9 cellular contexts compared by ENCODE assay signal in genomic region chr1:67019600-67020136, GRCh38. TPM values are rescaled to one million over a fixed set of nuclear protein-coding genes. Genes with fewer than 3 reads are reported as not detected.
A peak's percentile ranks its signal among the peaks of the same experiment; 100 is the strongest.
DNase-seq lines count a peak whose midpoint lies in the region; ATAC-seq and TF ChIP-seq lines count a peak whose summit lies in the region.
"Had no signal": no experiment of that assay in that cellular context is flagged by ENCODE, and none has a peak within 500 bp of the region (broad histone marks: within the 10 kb centered on the region; RNA-seq: fewer than 3 reads in every experiment).

No MANE protein-coding gene starts in this region.

- no peak overlapping the region for H3K4me3 Mint-ChIP-seq in WTC11

- H3K36me3 Mint-ChIP-seq in WTC11, result no peaks in the 10 kb centered on the region

- no peaks in the 10 kb centered on the region for H3K9me3 Mint-ChIP-seq in WTC11

- H3K4me3 ChIP-seq in cardiac muscle cell, result no peak overlapping the region

- POLR2A ChIA-PET in WTC11 (lab: Charles Lee), result interaction anchor here (0.9 to 1.1 kb wide), 2 partner anchors 34 to 130 kb away, joined by 3 read pairs; partner anchors contain the start of gene SLC35D1

- TF ChIP-seq CTCF in WTC11 (IDR thresholded peaks at IDR 0.05), result no peak
- TF ChIP-seq CTCF in cardiac muscle cell (IDR thresholded peaks at IDR 0.05; ENCODE audit: low read depth, low read length), result no peak

- H3K36me3 ChIP-seq in cardiac muscle cell, result peaks cover 33% of the 10 kb centered on the region

- ATAC-seq in WTC11, result peak; percentile 85
- ATAC-seq in HG03432 (IDR thresholded peaks at IDR 0.05; ENCODE audit: unreplicated experiment), result no peak
- no peak for ATAC-seq in HG03280 (IDR thresholded peaks at IDR 0.05; ENCODE audit: unreplicated experiment)

- peaks cover 29% of the 10 kb centered on the region for H3K4me1 Mint-ChIP-seq in WTC11

- DNase-seq in ELR (ENCODE audit: low read depth) (peak; percentile 61), WTC11 (ENCODE audit: low spot score) (no peak), cardiac muscle cell (ENCODE audit: low read depth in 1 of 2, low spot score in 1 of 2) (peak; percentile 37 to 68), pons (ENCODE audit: low spot score) (peak; percentile 67), DMS53 (lab: John Stamatoyannopoulos, UW) (no peak), NOMO-1 treated with dmso at 0.1 percent for 144 hours (lab: John Stamatoyannopoulos, UW; ENCODE audit: unreplicated experiment) (no peak)
- DNase-seq: DND-41 had no signal

- H3K9me3 ChIP-seq in cardiac muscle cell (ENCODE audit: low read depth), result no peaks in the 10 kb centered on the region

- CTCF ChIA-PET in WTC11 (lab: Charles Lee), result interaction anchor here (1.5 to 2.4 kb wide), 4 partner anchors 24 to 192 kb away, joined by 4 to 13 read pairs (median 10); no protein-coding TSS in a partner anchor

- peak overlapping the region; percentile 87 for H3K27ac ChIP-seq in cardiac muscle cell

- peak overlapping the region; percentile 30; the same call in 1 of the 2 replicates for H3K27ac Mint-ChIP-seq in WTC11

- no peaks in the 10 kb centered on the region for H3K27me3 ChIP-seq in cardiac muscle cell

- H3K4me1 ChIP-seq in cardiac muscle cell (ENCODE audit: low read depth), result peaks cover 37% of the 10 kb centered on the region

- H3K27me3 Mint-ChIP-seq in WTC11 (ENCODE audit: low read depth), result peaks cover 25% of the 10 kb centered on the region

TF ChIP-seq in WTC11, 78 proteins besides CTCF, POLR2A, EP300 and RAD21:
- TF ChIP-seq TCF7 (CRISPR knock-in tag; IDR thresholded peaks at IDR 0.05; ENCODE audit: low read depth) (no peak), ZNF263 (CRISPR knock-in tag; IDR thresholded peaks at IDR 0.05; ENCODE audit: low read depth) (no peak), ATF2 (CRISPR knock-in tag; IDR thresholded peaks at IDR 0.05; ENCODE audit: borderline replicate concordance, low read depth) (no peak), TEAD4 (CRISPR knock-in tag; IDR thresholded peaks at IDR 0.05) (no peak), ZNF425 (CRISPR knock-in tag; conservative IDR thresholded peaks at IDR 0.05) (no peak), IRF1 (CRISPR knock-in tag; IDR thresholded peaks at IDR 0.05) (no peak), ZNF416 (CRISPR knock-in tag; IDR thresholded peaks at IDR 0.05) (no peak), ERG (CRISPR knock-in tag; IDR thresholded peaks at IDR 0.05) (no peak), CBFB (CRISPR knock-in tag; IDR thresholded peaks at IDR 0.05; ENCODE audit: low read depth) (no peak), FOXJ3 (CRISPR knock-in tag; IDR thresholded peaks at IDR 0.05; ENCODE audit: borderline replicate concordance) (no peak), ZNF512 (CRISPR knock-in tag; IDR thresholded peaks at IDR 0.05; ENCODE audit: borderline replicate concordance) (no peak), NFYB (CRISPR knock-in tag; conservative IDR thresholded peaks at IDR 0.05; ENCODE audit: low read depth) (no peak)

RNA-seq across cellular contexts. Expression of gene SLC35D1, which starts 34.3 kb away (rescaled TPM):
- total RNA-seq in WTC11 (2021), result 2.4 to 3.0 TPM (median 2.6 TPM) in 3 replicates
- 9.0 and 13.3 TPM in 2 replicates for total RNA-seq in cardiac muscle cell
- polyA plus RNA-seq in cardiac muscle cell, result 11.3 and 19.4 TPM in 2 replicates

Comparison
In these comparisons a context has a peak if more than half of its experiments do, and no peak if none do; other contexts are left out.
1. DNase-seq: peak in ELR (single experiment), cardiac muscle cell (2 of 2) and pons (single experiment); none in WTC11 (single experiment), DMS53 (single experiment) and NOMO-1 treated with dmso at 0.1 percent for 144 hours (single experiment).